18 cellular contexts compared by ENCODE assay signal in the genomic region with DNA sequence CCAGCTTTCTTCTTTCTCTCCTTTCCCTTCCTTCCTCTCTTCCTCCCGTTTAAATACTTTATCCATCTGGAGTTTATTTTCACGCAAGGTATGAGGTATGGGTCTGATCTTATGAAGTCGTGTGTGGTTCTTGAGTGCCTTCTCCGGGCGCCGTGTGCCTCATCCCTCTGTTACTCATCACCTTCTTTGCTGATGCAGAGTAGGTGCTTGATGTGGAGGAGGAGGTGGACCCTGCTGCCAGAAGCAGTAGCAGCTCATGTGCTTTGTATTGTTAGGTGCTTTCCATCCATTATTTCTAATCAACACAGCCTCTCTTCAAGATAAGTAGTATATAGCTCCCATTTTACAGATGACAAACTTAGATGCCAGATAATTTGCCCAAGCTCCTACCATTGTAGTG. TPM values are rescaled to one million over a fixed set of nuclear protein-coding genes. Genes with fewer than 3 reads are reported as not detected.
DNase-seq lines count a peak whose midpoint lies in the region; ATAC-seq lines count a peak whose summit lies in the region.
"Had no signal": no experiment of that assay in that cellular context is flagged by ENCODE, and none has a peak within 500 bp of the region (broad histone marks: within the 10 kb centered on the region; RNA-seq: fewer than 3 reads in every experiment).

No MANE protein-coding gene starts in this region.

- no peaks in the 10 kb centered on the region for H3K27me3 ChIP-seq in CD8-positive, alpha-beta memory T cell (ENCODE audit: insufficient read depth, low read length, poor library complexity, severe bottlenecking)
- H3K27me3 ChIP-seq: brain microvascular endothelial cell, SJCRH30 had no signal

- no peak overlapping the region for H3K27ac ChIP-seq in CD8-positive, alpha-beta memory T cell (ENCODE audit: low read depth, low read length)
- H3K27ac ChIP-seq: brain microvascular endothelial cell, SJCRH30 had no signal

- peaks cover 2 to 35% (median 4%) of the 10 kb centered on the region in 3 donors for H3K36me3 Mint-ChIP-seq in CD8-positive, alpha-beta memory T cell
- peaks cover 20% of the 10 kb centered on the region for H3K36me3 Mint-ChIP-seq in activated CD4-positive, alpha-beta T cell treated with anti-CD3 and anti-CD28 coated beads, Interleukin-2, amount 10 ng/mL, durations not matched to agents 24 days and 14 days (ENCODE audit: low read depth)
- H3K36me3 Mint-ChIP-seq in activated naive CD8-positive, alpha-beta T cell treated with anti-CD3 and anti-CD28 coated beads, Interleukin-2, amount 50 U/mL, for 24 hours (ENCODE audit: low read depth): peaks cover 10% of the 10 kb centered on the region

- no peaks in the 10 kb centered on the region for H3K9me3 ChIP-seq in CD8-positive, alpha-beta memory T cell (ENCODE audit: low read length)
- H3K9me3 ChIP-seq: SJCRH30 had no signal

- DNase-seq in CD8-positive, alpha-beta memory T cell: no peak
- no peak for DNase-seq in activated CD4-positive, alpha-beta T cell treated with anti-CD3 and anti-CD28 coated beads, Interleukin-2, amount 10 ng/mL, durations not matched to agents 24 days and 14 days
- no peak for DNase-seq in activated naive CD8-positive, alpha-beta T cell treated with anti-CD3 and anti-CD28 coated beads, Interleukin-2, amount 50 U/mL, for 24 hours
- DNase-seq in stimulated activated CD4-positive, alpha-beta T cell treated with anti-CD3 and anti-CD28 coated beads, Interleukin-1b, Interleukin-23, amount 100 ng/mL, for 4 hours (ENCODE audit: low read depth in 2 of 2): peak; percentile 29 to 46
- DNase-seq in T-helper 9 cell: no peak
- DNase-seq in central memory CD4-positive, alpha-beta T cell: no peak
- no peak for DNase-seq in iPS-NIHi7 (ENCODE audit: extremely low spot score)
- DNase-seq in NCI-H2196 (lab: John Stamatoyannopoulos, UW; ENCODE audit: unreplicated experiment): no peak
- DNase-seq: brain microvascular endothelial cell, EL, glutamatergic neuron, H7, left cardiac atrium, NCI-H1436, NCI-H82, SJCRH30 had no signal

- peak overlapping the region in 4 of 7 donors; percentile 11 to 30 (median 25) for H3K4me3 Mint-ChIP-seq in CD8-positive, alpha-beta memory T cell
- peak overlapping the region; percentile 52 for H3K4me3 Mint-ChIP-seq in activated CD4-positive, alpha-beta T cell treated with anti-CD3 and anti-CD28 coated beads, Interleukin-2, amount 10 ng/mL, durations not matched to agents 24 days and 14 days
- H3K4me3 Mint-ChIP-seq in activated naive CD8-positive, alpha-beta T cell treated with anti-CD3 and anti-CD28 coated beads, Interleukin-2, amount 50 U/mL, for 24 hours: no peak overlapping the region

- H3K27me3 Mint-ChIP-seq in CD8-positive, alpha-beta memory T cell: peaks cover 0 to 1% of the 10 kb centered on the region in 2 donors
- H3K27me3 Mint-ChIP-seq in activated CD4-positive, alpha-beta T cell treated with anti-CD3 and anti-CD28 coated beads, Interleukin-2, amount 10 ng/mL, durations not matched to agents 24 days and 14 days: no peaks in the 10 kb centered on the region
- no peaks in the 10 kb centered on the region for H3K27me3 Mint-ChIP-seq in activated naive CD8-positive, alpha-beta T cell treated with anti-CD3 and anti-CD28 coated beads, Interleukin-2, amount 50 U/mL, for 24 hours

- H3K4me1 ChIP-seq in CD8-positive, alpha-beta memory T cell (ENCODE audit: insufficient read depth, low read length): peaks cover 34% of the 10 kb centered on the region
- H3K4me1 ChIP-seq: SJCRH30 had no signal

- peaks cover 55 to 78% (median 58%) of the 10 kb centered on the region in 3 donors for H3K4me1 Mint-ChIP-seq in CD8-positive, alpha-beta memory T cell
- peaks cover 27% of the 10 kb centered on the region for H3K4me1 Mint-ChIP-seq in activated CD4-positive, alpha-beta T cell treated with anti-CD3 and anti-CD28 coated beads, Interleukin-2, amount 10 ng/mL, durations not matched to agents 24 days and 14 days
- H3K4me1 Mint-ChIP-seq in activated naive CD8-positive, alpha-beta T cell treated with anti-CD3 and anti-CD28 coated beads, Interleukin-2, amount 50 U/mL, for 24 hours: peaks cover 40% of the 10 kb centered on the region

- peak overlapping the region in 6 of 8 donors; percentile 17 to 88 (median 44) for H3K27ac Mint-ChIP-seq in CD8-positive, alpha-beta memory T cell
- peak overlapping the region; percentile 74 for H3K27ac Mint-ChIP-seq in activated CD4-positive, alpha-beta T cell treated with anti-CD3 and anti-CD28 coated beads, Interleukin-2, amount 10 ng/mL, durations not matched to agents 24 days and 14 days
- peak overlapping the region; percentile 61 for H3K27ac Mint-ChIP-seq in activated naive CD8-positive, alpha-beta T cell treated with anti-CD3 and anti-CD28 coated beads, Interleukin-2, amount 50 U/mL, for 24 hours

- intact Hi-C loops in activated CD4-positive, alpha-beta T cell treated with anti-CD3 and anti-CD28 coated beads, Interleukin-2, amount 10 ng/mL, durations not matched to agents 24 days and 14 days (cut with micrococcal nuclease): no loop called here

- H3K4me3 ChIP-seq in CD8-positive, alpha-beta memory T cell (ENCODE audit: low read length): no peak overlapping the region
- H3K4me3 ChIP-seq: SJCRH30, smooth muscle cell had no signal

- POLR2A ChIA-PET in CD8-positive, alpha-beta memory T cell (lab: Charles Lee): no interaction called here

- no peaks in the 10 kb centered on the region for H3K9me3 Mint-ChIP-seq in CD8-positive, alpha-beta memory T cell
- no peaks in the 10 kb centered on the region for H3K9me3 Mint-ChIP-seq in activated CD4-positive, alpha-beta T cell treated with anti-CD3 and anti-CD28 coated beads, Interleukin-2, amount 10 ng/mL, durations not matched to agents 24 days and 14 days
- no peaks in the 10 kb centered on the region for H3K9me3 Mint-ChIP-seq in activated naive CD8-positive, alpha-beta T cell treated with anti-CD3 and anti-CD28 coated beads, Interleukin-2, amount 50 U/mL, for 24 hours

- H3K36me3 ChIP-seq in CD8-positive, alpha-beta memory T cell (ENCODE audit: insufficient read depth, low read length): peaks cover 5% of the 10 kb centered on the region
- H3K36me3 ChIP-seq: brain microvascular endothelial cell had no signal

- CTCF ChIA-PET in CD8-positive, alpha-beta memory T cell (lab: Charles Lee): interaction anchor here (0.8 kb wide), 1 partner anchor 53 kb away, joined by 3 read pairs; no protein-coding TSS in a partner anchor

- ATAC-seq in activated naive CD8-positive, alpha-beta T cell treated with anti-CD3 and anti-CD28 coated beads, Interleukin-2, amount 50 U/mL, for 24 hours: peak; percentile 98
- ATAC-seq: HepG2 had no signal

RNA-seq across cellular contexts. Expression of a gene that starts 47.0 kb away (rescaled TPM):
- 10 to 100 TPM; 32.8 to 37.8 TPM for total RNA-seq in CD8-positive, alpha-beta memory T cell
- 109 TPM for polyA plus RNA-seq in CD8-positive, alpha-beta memory T cell
- 27.3 and 31.3 TPM in 2 replicates for total RNA-seq in activated CD4-positive, alpha-beta T cell treated with anti-CD3 and anti-CD28 coated beads, Interleukin-2, amount 10 ng/mL, durations not matched to agents 24 days and 14 days

Comparison
In these comparisons a context has a peak if more than half of its experiments do, and no peak if none do; other contexts are left out.
1. DNase-seq: peak in stimulated activated CD4-positive, alpha-beta T cell treated with anti-CD3 and anti-CD28 coated beads, Interleukin-1b, Interleukin-23, amount 100 ng/mL, for 4 hours (2 of 2); none in CD8-positive, alpha-beta memory T cell (0 of 5), activated CD4-positive, alpha-beta T cell treated with anti-CD3 and anti-CD28 coated beads, Interleukin-2, amount 10 ng/mL, durations not matched to agents 24 days and 14 days (single experiment), activated naive CD8-positive, alpha-beta T cell treated with anti-CD3 and anti-CD28 coated beads, Interleukin-2, amount 50 U/mL, for 24 hours (single experiment), T-helper 9 cell (single experiment), central memory CD4-positive, alpha-beta T cell (single experiment), iPS-NIHi7 (single experiment) and NCI-H2196 (single experiment).
2. Peak in every context shown above with its lines, with median percentiles within 50 percentile points of each other: H3K27ac Mint-ChIP-seq.